In genomic region chr22:24140357-24140756, GRCh38 we compare ENCODE assay signal across 12 cellular contexts. TPM values are rescaled to one million over a fixed set of nuclear protein-coding genes. Genes with fewer than 3 reads are reported as not detected.
A peak's percentile ranks its signal among the peaks of the same experiment; 100 is the strongest.
DNase-seq lines count a peak whose midpoint lies in the region; ATAC-seq and TF ChIP-seq lines count a peak whose summit lies in the region.
"Had no signal": no experiment of that assay in that cellular context is flagged by ENCODE, and none has a peak within 500 bp of the region (broad histone marks: within the 10 kb centered on the region; RNA-seq: fewer than 3 reads in every experiment).

No MANE protein-coding gene starts in this region.

- in situ Hi-C loops in GM23248 (cut with MboI), result no loop called here

- H3K27ac ChIP-seq in CD8-positive, alpha-beta memory T cell (ENCODE audit: low read depth, low read length), result no peak overlapping the region
- H3K27ac ChIP-seq in rectal smooth muscle tissue (ENCODE audit: low read depth, low read length), result peak overlapping the region; percentile 42
- no peak overlapping the region for H3K27ac ChIP-seq in GM23248
- peak overlapping the region in 2 of 4 donors; percentile 48 to 59 for H3K27ac ChIP-seq in tibial nerve

- H3K9ac ChIP-seq in rectal smooth muscle tissue (ENCODE audit: low read length) (no peak overlapping the region), GM23248 (no peak overlapping the region)

- H2AFZ ChIP-seq in GM23248, result no peak overlapping the region

- peaks cover 0 to 35% (median 5%) of the 10 kb centered on the region in 3 donors for H3K36me3 Mint-ChIP-seq in CD8-positive, alpha-beta memory T cell

- no peak overlapping the region for H3K4me3 Mint-ChIP-seq in CD8-positive, alpha-beta memory T cell
- H3K4me3 Mint-ChIP-seq: activated T-cell treated with anti-CD3 and anti-CD28 coated beads, Interleukin-2, amount 50 U/mL, for 4 hours; T-helper 2 cell treated with Interferon-gamma antibody and Interleukin-4, amounts not matched to agents 5 μg/mL and 100 μg/mL, for 36 hours had no signal

- H3K27ac Mint-ChIP-seq in CD8-positive, alpha-beta memory T cell, result peak overlapping the region in 5 of 8 donors; percentile 26 to 87 (median 63)
- H3K27ac Mint-ChIP-seq: progenitor cell of endocrine pancreas had no signal

- ATAC-seq in HG02970 (IDR thresholded peaks at IDR 0.05; ENCODE audit: low FRiP score, unreplicated experiment), result no peak
- ATAC-seq in HG02759 (IDR thresholded peaks at IDR 0.05; ENCODE audit: unreplicated experiment), result no peak
- ATAC-seq: activated T-cell treated with anti-CD3 and anti-CD28 coated beads, Interleukin-2, amount 50 U/mL, for 4 hours had no signal

- H3K79me2 ChIP-seq in GM23248 (ENCODE audit: insufficient read depth), result 0 out of 2 replicates have a peak, but pooled peaks cover 8% of the 10 kb centered on the region

- no peak for DNase-seq in CD8-positive, alpha-beta memory T cell
- DNase-seq in NB4 (ENCODE audit: low read depth), result peak; percentile 30
- DNase-seq in fibroblast of peridontal ligament (ENCODE audit: extremely low read depth), result peak; percentile 45
- DNase-seq in GM23248, result no peak
- no peak for DNase-seq in tibial nerve (ENCODE audit: low spot score in 2 of 2)
- DNase-seq: activated T-cell treated with anti-CD3 and anti-CD28 coated beads, Interleukin-2, amount 50 U/mL, for 4 hours; NCI-H524 treated with DMSO at 0.1 percent for 48 hours had no signal

- no peaks in the 10 kb centered on the region for H3K9me2 ChIP-seq in GM23248 (ENCODE audit: insufficient read depth)

- WGBS in GM23248 (ENCODE audit: low coverage in 1 of 2, low lambda C conversion rate in 2 of 2, missing lambda C conversion rate in 2 of 2), 2 experiments, result 77 to 83% methylated on average over 3 of the region's 3 CpGs
- WGBS in tibial nerve, 2 donors, result 61 to 72% methylated on average over 3 of the region's 3 CpGs

- CTCF ChIA-PET in CD8-positive, alpha-beta memory T cell (lab: Charles Lee), result interaction anchor here (1.2 to 20.8 kb wide), 3 partner anchors 10 to 35 kb away, joined by 3 to 222 read pairs (median 13); no protein-coding TSS in a partner anchor

- H4K20me1 ChIP-seq in GM23248 (ENCODE audit: insufficient read depth), result no peaks in the 10 kb centered on the region; the same call in 1 of the 2 replicates

- no peak for TF ChIP-seq CTCF in NB4 (IDR thresholded peaks at IDR 0.05; ENCODE audit: low read depth, low read length)
- no peak for TF ChIP-seq CTCF in tibial nerve (IDR thresholded peaks at IDR 0.05)

- H3K9me3 ChIP-seq in CD8-positive, alpha-beta memory T cell (ENCODE audit: low read length), result no peaks in the 10 kb centered on the region
- H3K9me3 ChIP-seq in GM23248 (ENCODE audit: low read depth), result no peaks in the 10 kb centered on the region
- H3K9me3 ChIP-seq in tibial nerve, result no peaks in the 10 kb centered on the region

- no peak overlapping the region for H3K4me2 ChIP-seq in GM23248 (ENCODE audit: unreplicated experiment)

- H3F3A ChIP-seq in GM23248 (ENCODE audit: insufficient read depth), result 0 out of 2 replicates have a peak, but pooled peaks cover 9% of the 10 kb centered on the region

- H3K4me3 ChIP-seq in CD8-positive, alpha-beta memory T cell (ENCODE audit: low read length), result no peak overlapping the region
- H3K4me3 ChIP-seq in NB4 (ENCODE audit: low read depth, low read length) (no peak overlapping the region), rectal smooth muscle tissue (ENCODE audit: low read length) (no peak overlapping the region), GM23248 (no peak overlapping the region), tibial nerve (no peak overlapping the region)

- no peak for TF ChIP-seq EP300 in tibial nerve (IDR thresholded peaks at IDR 0.05)

- no peaks in the 10 kb centered on the region for H3K9me3 Mint-ChIP-seq in CD8-positive, alpha-beta memory T cell
- H3K9me3 Mint-ChIP-seq: activated T-cell treated with anti-CD3 and anti-CD28 coated beads, Interleukin-2, amount 50 U/mL, for 4 hours; T-helper 2 cell treated with Interferon-gamma antibody and Interleukin-4, amounts not matched to agents 5 μg/mL and 100 μg/mL, for 36 hours had no signal

- TF ChIP-seq POLR2A in NB4 (IDR thresholded peaks at IDR 0.05; ENCODE audit: extremely low read depth, insufficient read length) (no peak), tibial nerve (IDR thresholded peaks at IDR 0.05) (no peak)

- POLR2A ChIA-PET in CD8-positive, alpha-beta memory T cell (lab: Charles Lee), result no interaction called here

- H3K4me1 ChIP-seq in CD8-positive, alpha-beta memory T cell (ENCODE audit: insufficient read depth, low read length), result peaks cover 61% of the 10 kb centered on the region
- H3K4me1 ChIP-seq in rectal smooth muscle tissue (ENCODE audit: control insufficient read depth, insufficient read depth, low read length) (peaks cover 16% of the 10 kb centered on the region), GM23248 (ENCODE audit: insufficient read depth) (peaks cover 14% of the 10 kb centered on the region), tibial nerve (peaks cover 0 to 64% (median 29%) of the 10 kb centered on the region in 4 donors)

- H3K27me3 ChIP-seq in CD8-positive, alpha-beta memory T cell (ENCODE audit: insufficient read depth, low read length, poor library complexity, severe bottlenecking), result no peaks in the 10 kb centered on the region
- H3K27me3 ChIP-seq in rectal smooth muscle tissue (ENCODE audit: control insufficient read depth, insufficient read depth, low read length) (no peaks in the 10 kb centered on the region), GM23248 (replicated peaks; ENCODE audit: insufficient read depth) (no peaks in the 10 kb centered on the region), tibial nerve (no peaks in the 10 kb centered on the region)

- H3K4me1 Mint-ChIP-seq in CD8-positive, alpha-beta memory T cell, result peaks cover 43 to 74% (median 46%) of the 10 kb centered on the region in 3 donors

- H3K27me3 Mint-ChIP-seq in CD8-positive, alpha-beta memory T cell, result no peaks in the 10 kb centered on the region
- H3K27me3 Mint-ChIP-seq: progenitor cell of endocrine pancreas had no signal

- H3K36me3 ChIP-seq in CD8-positive, alpha-beta memory T cell (ENCODE audit: insufficient read depth, low read length), result peaks cover 2% of the 10 kb centered on the region
- no peaks in the 10 kb centered on the region for H3K36me3 ChIP-seq in rectal smooth muscle tissue (ENCODE audit: control insufficient read depth, insufficient read depth, low read length)
- H3K36me3 ChIP-seq in GM23248 (ENCODE audit: low read depth), result no peaks in the 10 kb centered on the region
- H3K36me3 ChIP-seq in tibial nerve, result peaks cover 0 to 32% (median 0%) of the 10 kb centered on the region in 3 donors

RNA-seq across cellular contexts. Expression of gene SUSD2, which starts 40.9 kb away (rescaled TPM):
- under 1 TPM; 0.31 to 0.48 TPM for total RNA-seq in CD8-positive, alpha-beta memory T cell
- not detected for polyA plus RNA-seq in CD8-positive, alpha-beta memory T cell
- under 0.01 TPM in 1 of 2 replicates, not detected in the other for total RNA-seq in GM23248 (2014; rRNA removed; shearing (Covaris generic))
- 0.24 and 0.28 TPM in 2 replicates for polyA plus RNA-seq in GM23248 (2016; fragmentation: Nextera tagmentation; extraction: Ambion mirVana)
- total RNA-seq in tibial nerve, result 1 to 10 TPM; 9.0 to 9.6 (median 9.4) TPM

Comparison
In these comparisons a context has a peak if more than half of its experiments do, and no peak if none do; other contexts are left out.
1. DNase-seq: peak in NB4 (single experiment) and fibroblast of peridontal ligament (single experiment); none in CD8-positive, alpha-beta memory T cell (0 of 5), GM23248 (single experiment) and tibial nerve (0 of 2).